ENCODE assay signal across 9 cellular contexts in the genomic region with DNA sequence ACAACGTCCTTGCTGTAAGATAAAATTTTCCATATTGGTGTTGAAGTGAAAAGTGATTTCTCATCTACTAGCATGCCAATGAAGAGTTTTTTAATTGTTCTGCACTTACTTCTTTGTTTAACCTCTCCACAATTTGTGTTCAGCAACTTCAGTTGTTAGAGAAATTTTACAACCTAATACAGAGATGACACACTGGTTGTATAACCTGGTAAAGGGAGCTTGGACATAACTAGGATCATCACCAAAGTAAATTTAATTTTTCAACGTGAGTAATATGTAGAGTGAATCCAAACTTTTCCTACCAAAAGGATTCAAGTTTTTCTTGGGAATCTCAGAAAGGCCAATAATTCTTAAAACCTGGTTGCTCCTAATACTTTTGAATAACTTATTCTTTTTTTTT. TPM values are rescaled to one million over a fixed set of nuclear protein-coding genes. Genes with fewer than 3 reads are reported as not detected.
"Had no signal": no experiment of that assay in that cellular context is flagged by ENCODE, and none has a peak within 500 bp of the region (broad histone marks: within the 10 kb centered on the region; RNA-seq: fewer than 3 reads in every experiment).

No MANE protein-coding gene starts in this region.

- H3K4me2 ChIP-seq: KMS-11 had no signal

- H3K4me3 Mint-ChIP-seq: IgD-negative memory B cell had no signal

- H3K27ac ChIP-seq: HL-60, KMS-11 had no signal

- H3K9ac ChIP-seq: KMS-11 had no signal

- H3K27ac Mint-ChIP-seq: IgD-negative memory B cell had no signal

- ATAC-seq: K562 had no signal

- H3K4me3 ChIP-seq: K562 had no signal

- DNase-seq: IMR-90, KBM-7, KG1 had no signal

- H3K27me3 Mint-ChIP-seq: IgD-negative memory B cell had no signal

- FAIRE-seq: HTR-8/SVneo, K562 had no signal

RNA-seq across cellular contexts. Expression of gene TAS2R43, which starts 13.4 kb away (rescaled TPM):
- total RNA-seq: HT1080, K562 had no signal
- polyA plus RNA-seq: IgD-negative memory B cell, IMR-90, K562 had no signal

RNA-seq across cellular contexts. Expression of gene TAS2R46, which starts 43.5 kb away (rescaled TPM):
- total RNA-seq: HT1080 had no signal
- polyA plus RNA-seq: IgD-negative memory B cell had no signal
